ENCODE assay signal across 14 cellular contexts in genomic region chr7:144351667-144352066, GRCh38. TPM values are rescaled to one million over a fixed set of nuclear protein-coding genes. Genes with fewer than 3 reads are reported as not detected.
A peak's percentile ranks its signal among the peaks of the same experiment; 100 is the strongest.
DNase-seq lines count a peak whose midpoint lies in the region; TF ChIP-seq lines count a peak whose summit lies in the region.
"Not testable (repeated sequence)": the region's sequence is repeated elsewhere in the genome, so short reads cannot be mapped to it uniquely, and the experiment has no call there.
"Had no signal": no experiment of that assay in that cellular context is flagged by ENCODE, and none has a peak within 500 bp of the region (broad histone marks: within the 10 kb centered on the region; RNA-seq: fewer than 3 reads in every experiment).

No MANE protein-coding gene starts in this region.

- not testable (repeated sequence) for TF ChIP-seq CTCF in endodermal cell (conservative IDR thresholded peaks at IDR 0.05)

- in situ Hi-C loops in SK-MEL-5 (cut with HindIII; ENCODE audit: low pct_unique_long_range_greater_than_20kb, low sequenced_read_pairs): not testable (repeated sequence)

- H3K4me3 Mint-ChIP-seq in endodermal cell: not testable (repeated sequence)

- not testable (repeated sequence) for H3K9ac ChIP-seq in endodermal cell (ENCODE audit: extremely low read depth, low read length, poor library complexity, severe bottlenecking)

- H3K9me3 ChIP-seq in endodermal cell (ENCODE audit: control insufficient read depth, low read length): not testable (repeated sequence)

- H3K27me3 ChIP-seq in endodermal cell (ENCODE audit: control insufficient read depth, insufficient read depth, low read length, poor library complexity, severe bottlenecking): not testable (repeated sequence)

- H3K27ac Mint-ChIP-seq in endodermal cell: not testable (repeated sequence)

- not testable (repeated sequence) for H3K4me3 ChIP-seq in endodermal cell (ENCODE audit: low read length)

- H3K4me1 Mint-ChIP-seq in endodermal cell: not testable (repeated sequence)

- 69 to 76% methylated on average over 2 of the region's 3 CpGs for WGBS in endodermal cell (ENCODE audit: insufficient coverage in 1 of 2, insufficient read length in 1 of 2), 2 experiments

- not testable (repeated sequence) for H3K4me1 ChIP-seq in endodermal cell (ENCODE audit: control insufficient read depth, insufficient read depth, low read length)

- not testable (repeated sequence) for H3K27ac ChIP-seq in endodermal cell (ENCODE audit: low read depth, low read length)

- H3K36me3 ChIP-seq in endodermal cell (ENCODE audit: control insufficient read depth, insufficient read depth, low read length): not testable (repeated sequence)

- DNase-seq in Ammon's horn (ENCODE audit: low spot score): peak; percentile 1
- DNase-seq in HT1080 (ENCODE audit: low read depth): peak; percentile 0
- DNase-seq in SK-MEL-5 (ENCODE audit: low read depth, low spot score): peak; percentile 55
- peak; percentile 41 for DNase-seq in endodermal cell
- DNase-seq in glomerular visceral epithelial cell (ENCODE audit: extremely low spot score): peak; percentile 0
- peak; percentile 2 for DNase-seq in left kidney (ENCODE audit: low read depth, low spot score)
- DNase-seq in pons (ENCODE audit: low spot score): peak; percentile 52

- H3K36me3 Mint-ChIP-seq in endodermal cell (ENCODE audit: low read depth): not testable (repeated sequence)

- not testable (repeated sequence) for H3K9me3 Mint-ChIP-seq in endodermal cell

- not testable (repeated sequence) for H3K27me3 Mint-ChIP-seq in endodermal cell (ENCODE audit: insufficient read depth)

RNA-seq across cellular contexts. Expression of gene ARHGEF5, which starts 3.5 kb away (rescaled TPM):
- 1.0 and 2.5 TPM in 2 replicates for total RNA-seq in HT1080 (2014; rRNA removed; shearing (Covaris generic))
- 1.9 and 2.0 TPM in 2 replicates for polyA plus RNA-seq in HT1080 (2015; cell fraction: cytosol; rRNA removed)
- 2.8 and 3.5 TPM in 2 replicates for polyA plus RNA-seq in HT1080 (2015; cell fraction: nucleus; rRNA removed)
- not detected in 2 replicates for total RNA-seq in SK-MEL-5 (2014; rRNA removed; shearing (Covaris generic))
- not detected in 2 replicates for polyA plus RNA-seq in SK-MEL-5 (2015; cell fraction: cytosol; rRNA removed)
- not detected in 2 replicates for polyA plus RNA-seq in SK-MEL-5 (2015; cell fraction: nucleus; rRNA removed)
- total RNA-seq in endodermal cell: 10 to 100 TPM; 22.8 to 43.1 TPM
- polyA plus RNA-seq in endodermal cell (2013, experiment 1 of 2): 4.6 TPM
- polyA plus RNA-seq in endodermal cell (2013, experiment 2 of 2): 5.6 TPM
- total RNA-seq: OCI-LY7, SJCRH30 had no signal

RNA-seq across cellular contexts. Expression of gene OR2A1, which starts 39.4 kb away (rescaled TPM):
- not detected in 2 replicates for total RNA-seq in HT1080 (2014; rRNA removed; shearing (Covaris generic))
- polyA plus RNA-seq in HT1080 (2015; cell fraction: cytosol; rRNA removed): not detected in 2 replicates
- not detected in 2 replicates for polyA plus RNA-seq in HT1080 (2015; cell fraction: nucleus; rRNA removed)
- not detected in 2 replicates for total RNA-seq in SK-MEL-5 (2014; rRNA removed; shearing (Covaris generic))
- not detected in 2 replicates for polyA plus RNA-seq in SK-MEL-5 (2015; cell fraction: cytosol; rRNA removed)
- not detected in 2 replicates for polyA plus RNA-seq in SK-MEL-5 (2015; cell fraction: nucleus; rRNA removed)
- total RNA-seq in endodermal cell: not detected
- not detected for polyA plus RNA-seq in endodermal cell (2013, experiment 1 of 2)
- polyA plus RNA-seq in endodermal cell (2013, experiment 2 of 2): 0.12 TPM
- total RNA-seq: CD4-positive, CD25-positive, alpha-beta regulatory T cell; H7; HepG2; HT-29; OCI-LY7; Peyer's patch; SJCRH30 had no signal
- polyA plus RNA-seq: HepG2 had no signal

RNA-seq across cellular contexts. Expression of gene NOBOX, which starts 51.8 kb away (rescaled TPM):
- not detected in 2 replicates for total RNA-seq in HT1080 (2014; rRNA removed; shearing (Covaris generic))
- polyA plus RNA-seq in HT1080 (2015; cell fraction: cytosol; rRNA removed): not detected in 2 replicates
- not detected in 2 replicates for polyA plus RNA-seq in HT1080 (2015; cell fraction: nucleus; rRNA removed)
- not detected in 2 replicates for total RNA-seq in SK-MEL-5 (2014; rRNA removed; shearing (Covaris generic))
- polyA plus RNA-seq in SK-MEL-5 (2015; cell fraction: cytosol; rRNA removed): not detected in 2 replicates
- not detected in 2 replicates for polyA plus RNA-seq in SK-MEL-5 (2015; cell fraction: nucleus; rRNA removed)
- total RNA-seq in endodermal cell: not detected
- not detected for polyA plus RNA-seq in endodermal cell (2013, experiment 1 of 2)
- polyA plus RNA-seq in endodermal cell (2013, experiment 2 of 2): not detected
- total RNA-seq: CD4-positive, CD25-positive, alpha-beta regulatory T cell; H7; HepG2; HT-29; OCI-LY7; Peyer's patch; SJCRH30 had no signal
- polyA plus RNA-seq: CD4-positive, CD25-positive, alpha-beta regulatory T cell; HepG2 had no signal

Comparison
In these comparisons a context has a peak if more than half of its experiments do, and no peak if none do; other contexts are left out.
1. DNase-seq: peak in every context shown above with its lines; median percentile 55 in SK-MEL-5; 52 in pons; 41 in endodermal cell; 2 in left kidney; 1 in Ammon's horn; 0 in HT1080; 0 in glomerular visceral epithelial cell.